In the genomic region with DNA sequence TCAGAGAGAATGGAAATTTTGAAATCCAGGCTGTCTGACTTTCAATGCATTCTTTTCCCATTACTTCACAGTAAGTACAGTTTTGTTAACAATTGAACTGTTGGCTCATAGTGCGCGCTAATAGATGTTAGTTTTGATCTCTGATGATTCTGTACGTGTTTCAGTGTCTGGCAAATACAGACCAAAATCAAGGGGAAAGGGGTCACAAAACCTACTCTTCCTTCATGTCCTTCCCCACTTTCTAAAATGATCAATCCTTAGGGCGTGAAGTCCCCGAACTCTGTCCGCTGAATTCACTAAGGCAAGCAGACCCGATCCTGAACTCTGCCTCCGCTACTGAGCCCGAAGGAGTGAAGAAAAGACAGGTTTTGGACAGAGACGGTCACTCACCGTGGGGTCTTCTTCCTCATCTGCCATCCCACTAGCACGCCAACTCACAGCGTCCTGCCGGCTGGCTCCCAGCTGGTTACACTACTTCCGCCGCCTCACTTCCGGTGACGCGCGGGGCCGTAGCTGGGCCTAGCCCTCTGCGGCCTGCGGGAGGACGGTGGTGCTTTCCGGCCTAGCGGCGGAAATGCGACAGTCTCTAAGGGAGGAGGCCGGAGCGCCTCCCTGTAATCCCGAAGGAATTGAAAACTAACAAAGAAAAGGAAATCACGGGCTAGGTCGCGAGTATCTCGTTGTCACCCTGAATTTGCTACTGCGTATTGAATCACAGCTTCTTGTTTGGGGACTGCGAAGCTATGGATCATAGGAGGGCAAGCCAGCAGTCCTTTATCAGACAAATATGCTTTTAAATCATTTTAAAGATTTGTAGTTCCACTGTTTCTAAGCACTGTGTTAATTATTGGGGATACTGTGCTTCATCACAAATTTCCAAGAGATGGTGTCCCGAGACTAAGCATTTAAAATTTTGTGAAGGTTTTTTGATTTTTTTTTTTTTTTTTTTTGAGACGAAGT, we compare ENCODE assay signal across 1 cellular context.
TF ChIP-seq lines count a peak whose summit lies in the region.

TSS of gene TAF13 (minus strand) at position 473 of the 960 bp plus-strand sequence. CDS start at position 417, 56 bp downstream.

TF ChIP-seq in HEK293, 187 proteins besides CTCF, POLR2A, EP300 and RAD21 (continued from another document and continues in another):
- TF ChIP-seq, protein P1, sequence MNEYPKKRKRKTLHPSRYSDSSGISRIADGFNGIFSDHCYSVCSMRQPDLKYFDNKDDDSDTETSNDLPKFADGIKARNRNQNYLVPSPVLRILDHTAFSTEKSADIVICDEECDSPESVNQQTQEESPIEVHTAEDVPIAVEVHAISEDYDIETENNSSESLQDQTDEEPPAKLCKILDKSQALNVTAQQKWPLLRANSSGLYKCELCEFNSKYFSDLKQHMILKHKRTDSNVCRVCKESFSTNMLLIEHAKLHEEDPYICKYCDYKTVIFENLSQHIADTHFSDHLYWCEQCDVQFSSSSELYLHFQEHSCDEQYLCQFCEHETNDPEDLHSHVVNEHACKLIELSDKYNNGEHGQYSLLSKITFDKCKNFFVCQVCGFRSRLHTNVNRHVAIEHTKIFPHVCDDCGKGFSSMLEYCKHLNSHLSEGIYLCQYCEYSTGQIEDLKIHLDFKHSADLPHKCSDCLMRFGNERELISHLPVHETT (tag by site-specific recombination; IDR thresholded peaks at IDR 0.05), result peak; percentile 31; the same call in 1 of the 2 replicates
- TF ChIP-seq ZNF629 (tag by site-specific recombination; IDR thresholded peaks at IDR 0.05), result peak; percentile 95
- TF ChIP-seq SCRT2 (tag by site-specific recombination; IDR thresholded peaks at IDR 0.05), result 0 out of 2 replicates have a peak, but pooled peaks have one; percentile 8
- no peak for TF ChIP-seq ZNF580 (tag by site-specific recombination; IDR thresholded peaks at IDR 0.05)
- no peak for TF ChIP-seq ZNF19 (tag by site-specific recombination; IDR thresholded peaks at IDR 0.05; ENCODE audit: low read depth)
- TF ChIP-seq ZBTB17 (tag by site-specific recombination; IDR thresholded peaks at IDR 0.05), result peak; percentile 81
- TF ChIP-seq SP2 (tag by site-specific recombination; IDR thresholded peaks at IDR 0.05), result peak; percentile 94
- no peak for TF ChIP-seq ZNF701 (tag by site-specific recombination; IDR thresholded peaks at IDR 0.05)
- peak; percentile 81 for TF ChIP-seq EGR2 (tag by site-specific recombination; IDR thresholded peaks at IDR 0.05; ENCODE audit: low read depth)
- peak; percentile 87; the same call in 1 of the 2 replicates for TF ChIP-seq IKZF3 (tag by site-specific recombination; IDR thresholded peaks at IDR 0.05)
- peak; percentile 81 for TF ChIP-seq ZNF600 (tag by site-specific recombination; IDR thresholded peaks at IDR 0.05)
- no peak for TF ChIP-seq ZNF624 (tag by site-specific recombination; IDR thresholded peaks at IDR 0.05)
- TF ChIP-seq ZNF146 (tag by site-specific recombination; IDR thresholded peaks at IDR 0.05), result 0 out of 2 replicates have a peak, but pooled peaks have one; percentile 17
- no peak for TF ChIP-seq ZNF747 (tag by site-specific recombination; IDR thresholded peaks at IDR 0.05)
- TF ChIP-seq ZNF843 (tag by site-specific recombination; IDR thresholded peaks at IDR 0.05), result no peak
- peak; percentile 81 for TF ChIP-seq ZFHX2 (tag by site-specific recombination; conservative IDR thresholded peaks at IDR 0.05)
- no peak for TF ChIP-seq ZNF473 (tag by site-specific recombination; IDR thresholded peaks at IDR 0.05)
- TF ChIP-seq ZNF571 (tag by site-specific recombination; IDR thresholded peaks at IDR 0.05), result no peak
- TF ChIP-seq PRDM10 (tag by site-specific recombination; IDR thresholded peaks at IDR 0.05), result peak; percentile 55; the same call in 1 of the 2 replicates
- peak; percentile 75 for TF ChIP-seq TRIM28 (IDR thresholded peaks at IDR 0.05; ENCODE audit: borderline replicate concordance, low read length)
- TF ChIP-seq, protein P2, sequence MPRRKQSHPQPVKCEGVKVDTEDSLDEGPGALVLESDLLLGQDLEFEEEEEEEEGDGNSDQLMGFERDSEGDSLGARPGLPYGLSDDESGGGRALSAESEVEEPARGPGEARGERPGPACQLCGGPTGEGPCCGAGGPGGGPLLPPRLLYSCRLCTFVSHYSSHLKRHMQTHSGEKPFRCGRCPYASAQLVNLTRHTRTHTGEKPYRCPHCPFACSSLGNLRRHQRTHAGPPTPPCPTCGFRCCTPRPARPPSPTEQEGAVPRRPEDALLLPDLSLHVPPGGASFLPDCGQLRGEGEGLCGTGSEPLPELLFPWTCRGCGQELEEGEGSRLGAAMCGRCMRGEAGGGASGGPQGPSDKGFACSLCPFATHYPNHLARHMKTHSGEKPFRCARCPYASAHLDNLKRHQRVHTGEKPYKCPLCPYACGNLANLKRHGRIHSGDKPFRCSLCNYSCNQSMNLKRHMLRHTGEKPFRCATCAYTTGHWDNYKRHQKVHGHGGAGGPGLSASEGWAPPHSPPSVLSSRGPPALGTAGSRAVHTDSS (tag by site-specific recombination; IDR thresholded peaks at IDR 0.05), result peak; percentile 45
- TF ChIP-seq, protein P3, sequence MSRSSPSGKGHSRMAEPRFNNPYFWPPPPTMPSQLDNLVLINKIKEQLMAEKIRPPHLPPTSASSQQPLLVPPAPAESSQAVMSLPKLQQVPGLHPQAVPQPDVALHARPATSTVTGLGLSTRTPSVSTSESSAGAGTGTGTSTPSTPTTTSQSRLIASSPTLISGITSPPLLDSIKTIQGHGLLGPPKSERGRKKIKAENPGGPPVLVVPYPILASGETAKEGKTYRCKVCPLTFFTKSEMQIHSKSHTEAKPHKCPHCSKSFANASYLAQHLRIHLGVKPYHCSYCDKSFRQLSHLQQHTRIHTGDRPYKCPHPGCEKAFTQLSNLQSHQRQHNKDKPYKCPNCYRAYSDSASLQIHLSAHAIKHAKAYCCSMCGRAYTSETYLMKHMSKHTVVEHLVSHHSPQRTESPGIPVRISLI (tag by site-specific recombination; IDR thresholded peaks at IDR 0.05), result peak; percentile 90
- peak; percentile 34; the same call in 1 of the 2 replicates for TF ChIP-seq PBX3 (CRISPR knock-in tag; IDR thresholded peaks at IDR 0.05)
- TF ChIP-seq ZBTB8A (tag by site-specific recombination; IDR thresholded peaks at IDR 0.05), result 0 out of 2 replicates have a peak, but pooled peaks have one; percentile 25
- TF ChIP-seq BCL11B (tag by site-specific recombination; IDR thresholded peaks at IDR 0.05; ENCODE audit: low read depth), result peak; percentile 55; the same call in 1 of the 2 replicates
- no peak for TF ChIP-seq ZNF792 (tag by site-specific recombination; IDR thresholded peaks at IDR 0.05)
- peak; percentile 53; the same call in 1 of the 2 replicates for TF ChIP-seq KLF16 (tag by site-specific recombination; IDR thresholded peaks at IDR 0.05)
- peak; percentile 43; the same call in 1 of the 2 replicates for TF ChIP-seq SP3 (tag by site-specific recombination; IDR thresholded peaks at IDR 0.05)
- peak; percentile 94 for TF ChIP-seq ZNF561 (tag by site-specific recombination; IDR thresholded peaks at IDR 0.05; ENCODE audit: borderline replicate concordance)
- no peak for TF ChIP-seq ZNF514 (tag by site-specific recombination; IDR thresholded peaks at IDR 0.05)
- no peak; the same call in 1 of the 2 replicates for TF ChIP-seq OVOL3 (tag by site-specific recombination; IDR thresholded peaks at IDR 0.05)
- TF ChIP-seq FEZF1 (tag by site-specific recombination; IDR thresholded peaks at IDR 0.05), result no peak
- no peak for TF ChIP-seq ZNF658 (tag by site-specific recombination; IDR thresholded peaks at IDR 0.05)
- TF ChIP-seq GLIS2 (tag by site-specific recombination; IDR thresholded peaks at IDR 0.05), result peak; percentile 58; the same call in 1 of the 2 replicates
- TF ChIP-seq OSR2 (tag by site-specific recombination; IDR thresholded peaks at IDR 0.05), result peak; percentile 37; the same call in 1 of the 2 replicates
- TF ChIP-seq PRDM2 (tag by site-specific recombination; IDR thresholded peaks at IDR 0.05; ENCODE audit: borderline replicate concordance), result no peak
- peak; percentile 74 for TF ChIP-seq ZNF335 (tag by site-specific recombination; conservative IDR thresholded peaks at IDR 0.05)
- peak; percentile 62; the same call in 1 of the 2 replicates for TF ChIP-seq ZNF610 (tag by site-specific recombination; IDR thresholded peaks at IDR 0.05; ENCODE audit: borderline replicate concordance)
- TF ChIP-seq ZFP37 (tag by site-specific recombination; IDR thresholded peaks at IDR 0.05), result peak; percentile 56; the same call in 1 of the 2 replicates
- TF ChIP-seq ZNF37A (tag by site-specific recombination; IDR thresholded peaks at IDR 0.05), result no peak
- TF ChIP-seq ZNF24 (tag by site-specific recombination; IDR thresholded peaks at IDR 0.05), result peak; percentile 75
- no peak for TF ChIP-seq BCL11A (tag by site-specific recombination; IDR thresholded peaks at IDR 0.05; ENCODE audit: low read depth)
- TF ChIP-seq ZNF704 (tag by site-specific recombination; IDR thresholded peaks at IDR 0.05), result peak; percentile 84; the same call in 1 of the 2 replicates
- TF ChIP-seq RBAK (tag by site-specific recombination; IDR thresholded peaks at IDR 0.05), result no peak
